1 cellular context compared by ENCODE assay signal in genomic region chr7:143395187-143396149, GRCh38.
TF ChIP-seq lines count a peak whose summit lies in the region.

No MANE protein-coding gene starts in this region.

TF ChIP-seq in HepG2, 621 proteins besides CTCF, POLR2A, EP300 and RAD21 (continued from another document and continues in another):
- TF ChIP-seq THYN1 (CRISPR knock-in tag; IDR thresholded peaks at IDR 0.05; ENCODE audit: borderline replicate concordance, low read depth), result no peak
- no peak for TF ChIP-seq AKNA (CRISPR knock-in tag; IDR thresholded peaks at IDR 0.05; ENCODE audit: borderline replicate concordance)
- no peak for TF ChIP-seq REST (IDR thresholded peaks at IDR 0.05; ENCODE audit: borderline replicate concordance in 1 of 2, low read depth in 1 of 2, low read length in 2 of 2)
- TF ChIP-seq AHR (CRISPR knock-in tag; IDR thresholded peaks at IDR 0.05), result no peak
- no peak for TF ChIP-seq E2F5 (CRISPR knock-in tag; conservative IDR thresholded peaks at IDR 0.05)
- no peak for TF ChIP-seq MXD4 (CRISPR knock-in tag; IDR thresholded peaks at IDR 0.05)
- peak; percentile 90 for TF ChIP-seq HDAC1 (CRISPR knock-in tag; IDR thresholded peaks at IDR 0.05)
- no peak for TF ChIP-seq TOPORS (CRISPR knock-in tag; IDR thresholded peaks at IDR 0.05)
- no peak for TF ChIP-seq RORA (CRISPR knock-in tag; IDR thresholded peaks at IDR 0.05)
- no peak for TF ChIP-seq ZFP1 (CRISPR knock-in tag; IDR thresholded peaks at IDR 0.05)
- TF ChIP-seq MEF2D (CRISPR knock-in tag; IDR thresholded peaks at IDR 0.05), result no peak
- TF ChIP-seq ZNF749 (CRISPR knock-in tag; IDR thresholded peaks at IDR 0.05; ENCODE audit: borderline replicate concordance), result 0 out of 2 replicates have a peak, but pooled peaks have one; percentile 42
- no peak for TF ChIP-seq RAD51 (IDR thresholded peaks at IDR 0.05; ENCODE audit: borderline replicate concordance)
- no peak for TF ChIP-seq ETV6 (CRISPR knock-in tag; conservative IDR thresholded peaks at IDR 0.05)
- no peak for TF ChIP-seq ZNF510 (CRISPR knock-in tag; IDR thresholded peaks at IDR 0.05; ENCODE audit: low read depth)
- TF ChIP-seq BATF2 (CRISPR knock-in tag; IDR thresholded peaks at IDR 0.05), result no peak
- TF ChIP-seq ZBTB8A (CRISPR knock-in tag; IDR thresholded peaks at IDR 0.05; ENCODE audit: borderline replicate concordance, low read depth), result no peak
- no peak for TF ChIP-seq DNMT1 (CRISPR knock-in tag; IDR thresholded peaks at IDR 0.05)
- TF ChIP-seq SIX4 (CRISPR knock-in tag; IDR thresholded peaks at IDR 0.05), result no peak
- peak; percentile 68; the same call in 1 of the 2 replicates for TF ChIP-seq ZNF713 (CRISPR knock-in tag; IDR thresholded peaks at IDR 0.05)
- TF ChIP-seq SNAPC5 (CRISPR knock-in tag; IDR thresholded peaks at IDR 0.05; ENCODE audit: borderline replicate concordance), result no peak
- TF ChIP-seq NFATC3 (CRISPR knock-in tag; IDR thresholded peaks at IDR 0.05), result no peak
- TF ChIP-seq PHF20 (CRISPR knock-in tag; IDR thresholded peaks at IDR 0.05), result no peak
- peak; percentile 75 for TF ChIP-seq PATZ1 (CRISPR knock-in tag; IDR thresholded peaks at IDR 0.05)
- TF ChIP-seq HBP1 (CRISPR knock-in tag; IDR thresholded peaks at IDR 0.05; ENCODE audit: low read depth), result no peak
- TF ChIP-seq POGZ (CRISPR knock-in tag; IDR thresholded peaks at IDR 0.05), result peak; percentile 46; the same call in 1 of the 2 replicates
- TF ChIP-seq ZKSCAN5 (CRISPR knock-in tag; IDR thresholded peaks at IDR 0.05), result 0 out of 2 replicates have a peak, but pooled peaks have one; percentile 51
- no peak for TF ChIP-seq TRIM22 (IDR thresholded peaks at IDR 0.05)
- no peak for TF ChIP-seq YEATS2 (CRISPR knock-in tag; IDR thresholded peaks at IDR 0.05; ENCODE audit: borderline replicate concordance)
- peak; percentile 59; the same call in 1 of the 2 replicates for TF ChIP-seq ZGPAT (CRISPR knock-in tag; IDR thresholded peaks at IDR 0.05)
- TF ChIP-seq ZBTB39 (CRISPR knock-in tag; IDR thresholded peaks at IDR 0.05), result no peak
- no peak for TF ChIP-seq MEIS1 (CRISPR knock-in tag; IDR thresholded peaks at IDR 0.05; ENCODE audit: borderline replicate concordance)
- no peak for TF ChIP-seq SOX6 (IDR thresholded peaks at IDR 0.05)
- TF ChIP-seq SOX6 (CRISPR knock-in tag; IDR thresholded peaks at IDR 0.05), result peak; percentile 98
- TF ChIP-seq ZNF224 (CRISPR knock-in tag; IDR thresholded peaks at IDR 0.05), result no peak
- TF ChIP-seq ARID5B (CRISPR knock-in tag; IDR thresholded peaks at IDR 0.05), result peak; percentile 84
